Comparison of ENCODE assay signal across 14 cellular contexts in the genomic region with DNA sequence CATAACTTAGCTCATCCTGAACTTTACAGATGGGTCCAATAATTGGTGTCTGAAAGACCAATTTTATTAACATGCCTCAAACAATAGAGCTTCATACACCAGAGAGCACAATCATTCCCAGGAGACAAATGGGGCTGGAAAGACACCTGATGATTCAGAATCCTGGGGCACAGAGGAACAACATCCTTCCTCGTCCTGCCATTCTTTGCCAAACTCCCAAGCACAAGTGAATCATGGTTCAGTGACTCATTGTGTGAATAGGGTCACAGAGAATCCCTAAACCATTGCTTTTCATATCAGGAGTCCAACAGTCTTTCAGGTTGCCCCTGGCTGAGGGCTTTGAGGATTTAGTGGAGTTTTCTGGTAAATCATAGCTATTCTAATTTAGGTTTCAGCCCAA.
DNase-seq lines count a peak whose midpoint lies in the region; ATAC-seq, FAIRE-seq and TF ChIP-seq lines count a peak whose summit lies in the region.
"Had no signal": no experiment of that assay in that cellular context is flagged by ENCODE, and none has a peak within 500 bp of the region (broad histone marks: within the 10 kb centered on the region; RNA-seq: fewer than 3 reads in every experiment).

No MANE protein-coding gene starts in this region.

- FAIRE-seq in H54 (lab: Jason Lieb, UNC): no peak

- no peak for TF ChIP-seq POLR2A in H54 (IDR thresholded peaks at IDR 0.05; ENCODE audit: low read depth, low read length)

- no peak for ATAC-seq in GM18870 (IDR thresholded peaks at IDR 0.05; ENCODE audit: unreplicated experiment)
- ATAC-seq: natural killer cell had no signal

- DNase-seq in H54 (ENCODE audit: insufficient read length, low spot score) (peak; percentile 7), RPMI7951 (ENCODE audit: low read depth) (peak; percentile 84), fibroblast of gingiva (ENCODE audit: low read depth) (peak; percentile 26), pulmonary artery endothelial cell (ENCODE audit: low read depth, low spot score) (peak; percentile 57), superior temporal gyrus (ENCODE audit: extremely low spot score) (no peak), cerebellum (ENCODE audit: low spot score) (no peak)
- DNase-seq in activated CD8-positive, alpha-beta memory T cell treated with anti-CD3 and anti-CD28 coated beads, Interleukin-2, amount 50 U/mL, for 4 hours: no peak
- DNase-seq: activated CD4-positive, alpha-beta T cell treated with anti-CD3 and anti-CD28 coated beads, Interleukin-2, amount 50 U/mL, for 4 hours; caudate nucleus; esophagus squamous epithelium; natural killer cell; NCI-H446 treated with DMSO at 0.1 percent for 48 hours; T-helper 2 cell had no signal

Comparison
In these comparisons a context has a peak if more than half of its experiments do, and no peak if none do; other contexts are left out.
1. DNase-seq: peak in H54 (single experiment), RPMI7951 (single experiment), fibroblast of gingiva (single experiment) and pulmonary artery endothelial cell (single experiment); none in superior temporal gyrus (single experiment), activated CD8-positive, alpha-beta memory T cell treated with anti-CD3 and anti-CD28 coated beads, Interleukin-2, amount 50 U/mL, for 4 hours (single experiment) and cerebellum (single experiment).